ENCODE assay signal across 8 cellular contexts in the genomic region with DNA sequence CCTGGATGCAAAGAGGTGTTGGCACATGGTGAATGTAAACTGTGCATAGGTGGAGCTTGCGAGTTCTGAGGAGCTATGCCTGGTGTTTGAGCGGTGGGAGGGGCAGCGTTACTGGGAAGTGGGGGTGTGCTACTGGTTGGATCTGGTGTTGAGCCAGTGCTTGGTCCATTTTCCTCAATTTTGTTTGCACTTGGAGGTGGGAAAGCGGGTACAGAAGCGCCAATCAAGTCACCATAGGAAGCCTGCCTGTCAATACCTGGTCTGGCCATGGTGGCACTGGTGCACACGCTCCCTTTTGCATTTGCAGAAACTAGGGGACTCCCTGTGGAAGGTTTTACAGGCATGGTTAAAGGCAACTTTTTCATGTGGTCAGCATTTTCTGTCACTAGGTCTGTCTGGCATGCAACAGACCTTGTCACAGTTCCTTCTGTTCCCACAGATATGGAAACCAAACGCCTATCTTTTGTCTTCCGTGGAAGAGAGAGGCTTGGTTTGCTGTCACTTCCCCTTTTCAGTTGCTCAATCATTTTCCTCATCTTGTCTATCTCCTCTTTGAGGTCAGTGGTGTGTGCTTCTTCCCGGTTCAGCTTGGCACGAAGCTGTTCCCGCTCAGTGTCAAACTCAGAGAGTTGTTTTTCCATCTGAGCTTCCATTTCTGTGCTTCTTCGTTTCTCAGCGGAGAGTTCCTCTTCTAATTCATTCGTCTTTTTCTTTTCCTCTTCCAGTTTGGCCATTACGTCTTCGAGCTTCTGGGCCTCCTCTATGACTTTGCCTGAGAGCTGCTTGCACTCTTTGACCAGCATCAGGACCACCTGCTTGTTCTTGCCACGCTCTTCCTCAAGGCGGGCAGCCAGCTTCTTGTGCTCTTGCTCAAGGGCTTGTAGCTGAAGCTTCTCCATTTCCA.
DNase-seq lines count a peak whose midpoint lies in the region; ATAC-seq, FAIRE-seq and TF ChIP-seq lines count a peak whose summit lies in the region.

No MANE protein-coding gene starts in this region.

- intact Hi-C loops in kidney (cut with DNase I) = no loop called here

- H3K9me3 ChIP-seq in small intestine (ENCODE audit: control insufficient read depth, low read depth) = no peaks in the 10 kb centered on the region
- no peaks in the 10 kb centered on the region for H3K9me3 ChIP-seq in kidney (ENCODE audit: control insufficient read depth in 1 of 2, low read length in 2 of 2)

- H3K9ac ChIP-seq in kidney (ENCODE audit: low read length in 2 of 2) = no peak overlapping the region

- H3K27ac ChIP-seq in small intestine (ENCODE audit: low read depth in 1 of 2, low read length in 1 of 2) (peak overlapping the region in 1 of 2 donors; percentile 52), kidney (ENCODE audit: low read depth in 2 of 2, low read length in 2 of 2) (peak overlapping the region in 1 of 2 donors; percentile 15)

- WGBS in small intestine, 3 donors = 77 to 89% (median 77%) methylated on average over 18 of the region's 18 CpGs

- peak; percentile 78 for ATAC-seq in GM19023 (IDR thresholded peaks at IDR 0.05; ENCODE audit: unreplicated experiment)
- ATAC-seq in HG02938 (IDR thresholded peaks at IDR 0.05; ENCODE audit: unreplicated experiment) = peak; percentile 64

- no peak for TF ChIP-seq CTCF in kidney (IDR thresholded peaks at IDR 0.05; ENCODE audit: borderline replicate concordance, extremely low read depth, insufficient read depth)

- FAIRE-seq in small intestine (lab: Jason Lieb, UNC) = no peak
- no peak for FAIRE-seq in kidney (lab: Jason Lieb, UNC)

- DNase-seq in RKO (ENCODE audit: low spot score) (peak; percentile 12), small intestine (peak; percentile 10), NCI-H146 treated with DMSO at 0.1 percent for 48 hours (lab: John Stamatoyannopoulos, UW; ENCODE audit: unreplicated experiment) (no peak), NCI-H2107 treated with DMSO at 0.1 percent for 48 hours (lab: John Stamatoyannopoulos, UW; ENCODE audit: unreplicated experiment) (no peak), kidney (no peak)
- no peak for DNase-seq in activated effector memory CD4-positive, alpha-beta T cell treated with anti-CD3 and anti-CD28 coated beads, Interleukin-2, amount 50 U/mL, for 16 hours

- no peaks in the 10 kb centered on the region for H3K27me3 ChIP-seq in small intestine (ENCODE audit: control insufficient read depth in 2 of 2, insufficient read depth in 2 of 2, low read length in 2 of 2)

- H3K36me3 ChIP-seq in small intestine (ENCODE audit: control insufficient read depth in 2 of 2, insufficient read depth in 2 of 2, low read length in 2 of 2) = no peaks in the 10 kb centered on the region
- H3K36me3 ChIP-seq in kidney (ENCODE audit: control insufficient read depth in 1 of 2, insufficient read depth in 2 of 2, low read length in 2 of 2) = peaks cover 2 to 5% of the 10 kb centered on the region in 2 donors

- H3K4me1 ChIP-seq in small intestine (ENCODE audit: control insufficient read depth in 2 of 2, insufficient read depth in 1 of 2, low read depth in 1 of 2, low read length in 1 of 2) (no peaks in the 10 kb centered on the region), kidney (ENCODE audit: control insufficient read depth in 1 of 2, insufficient read depth in 1 of 2, low read depth in 1 of 2, low read length in 2 of 2) (no peaks in the 10 kb centered on the region)

- H3K4me3 ChIP-seq in small intestine (ENCODE audit: low read depth in 1 of 2, low read length in 2 of 2) = no peak overlapping the region
- H3K4me3 ChIP-seq in kidney (ENCODE audit: low read length in 2 of 2) = no peak overlapping the region

Comparison
In these comparisons a context has a peak if more than half of its experiments do, and no peak if none do; other contexts are left out.
1. DNase-seq: peak in RKO (single experiment) and small intestine (single experiment); none in activated effector memory CD4-positive, alpha-beta T cell treated with anti-CD3 and anti-CD28 coated beads, Interleukin-2, amount 50 U/mL, for 16 hours (single experiment), NCI-H146 treated with DMSO at 0.1 percent for 48 hours (single experiment), NCI-H2107 treated with DMSO at 0.1 percent for 48 hours (single experiment) and kidney (single experiment).